ENCODE assay signal across 13 cellular contexts in the genomic region with DNA sequence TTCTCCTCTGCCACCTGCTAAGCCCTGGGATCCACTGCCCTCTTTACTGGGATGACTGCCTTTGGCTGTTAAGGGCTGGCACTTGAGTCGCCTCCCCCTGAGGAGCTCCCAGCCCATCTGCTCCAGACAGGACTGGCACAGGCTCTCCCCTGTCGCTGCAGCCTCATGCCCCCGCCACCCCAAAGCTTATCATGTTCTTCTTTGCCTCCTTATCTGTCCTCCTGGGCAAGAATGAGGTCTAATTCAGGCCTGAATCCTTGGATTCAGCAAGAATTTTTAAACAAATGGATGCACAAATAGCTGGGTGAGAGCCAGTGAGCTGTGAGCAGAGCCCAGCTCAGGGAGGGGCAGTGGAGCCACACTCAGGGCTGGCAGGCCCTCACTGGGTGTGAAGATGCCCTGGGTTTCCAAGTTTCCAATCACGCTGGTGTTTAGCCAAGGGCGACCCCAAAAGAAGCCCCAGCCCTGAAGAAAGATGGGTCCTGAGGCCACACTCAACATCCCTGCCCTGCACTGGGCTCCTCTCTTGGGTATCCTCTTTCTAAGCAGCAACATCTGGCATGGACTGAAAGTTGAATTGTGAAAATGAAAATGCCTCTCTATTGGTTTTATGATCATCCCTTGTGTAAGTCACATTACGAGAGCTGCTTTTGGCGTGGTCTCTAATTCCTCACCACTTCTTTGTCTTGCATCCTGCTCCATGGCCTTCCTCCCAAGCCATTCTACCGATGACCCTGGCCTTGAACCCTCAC.
DNase-seq lines count a peak whose midpoint lies in the region; ATAC-seq and TF ChIP-seq lines count a peak whose summit lies in the region.
"Had no signal": no experiment of that assay in that cellular context is flagged by ENCODE, and none has a peak within 500 bp of the region (broad histone marks: within the 10 kb centered on the region; RNA-seq: fewer than 3 reads in every experiment).

No MANE protein-coding gene starts in this region.

- peak; percentile 42 for ATAC-seq in GM21786 (IDR thresholded peaks at IDR 0.05; ENCODE audit: unreplicated experiment)
- ATAC-seq in activated CD8-positive, alpha-beta T cell treated with anti-CD3 and anti-CD28 coated beads, Interleukin-2, amount 10 ng/mL, durations not matched to agents 7 days and 5 days = no peak
- no peak for ATAC-seq in HG03280 (IDR thresholded peaks at IDR 0.05; ENCODE audit: unreplicated experiment)
- ATAC-seq: CD8-positive, alpha-beta T cell had no signal

- no peak overlapping the region for H3K4me3 Mint-ChIP-seq in neural crest cell
- H3K4me3 Mint-ChIP-seq in activated CD8-positive, alpha-beta T cell treated with anti-CD3 and anti-CD28 coated beads, Interleukin-2, amount 10 ng/mL, durations not matched to agents 7 days and 5 days = no peak overlapping the region
- H3K4me3 Mint-ChIP-seq: CD8-positive, alpha-beta T cell had no signal

- H3K9me3 Mint-ChIP-seq in neural crest cell = no peaks in the 10 kb centered on the region
- no peaks in the 10 kb centered on the region for H3K9me3 Mint-ChIP-seq in activated CD8-positive, alpha-beta T cell treated with anti-CD3 and anti-CD28 coated beads, Interleukin-2, amount 10 ng/mL, durations not matched to agents 7 days and 5 days (ENCODE audit: insufficient read depth)
- H3K9me3 Mint-ChIP-seq: CD8-positive, alpha-beta T cell had no signal

- H3K27me3 Mint-ChIP-seq in neural crest cell (ENCODE audit: low read depth) = no peaks in the 10 kb centered on the region
- peaks cover 4% of the 10 kb centered on the region for H3K27me3 Mint-ChIP-seq in activated CD8-positive, alpha-beta T cell treated with anti-CD3 and anti-CD28 coated beads, Interleukin-2, amount 10 ng/mL, durations not matched to agents 7 days and 5 days (ENCODE audit: low read depth)

- H3K4me1 Mint-ChIP-seq in neural crest cell = no peaks in the 10 kb centered on the region
- H3K4me1 Mint-ChIP-seq in activated CD8-positive, alpha-beta T cell treated with anti-CD3 and anti-CD28 coated beads, Interleukin-2, amount 10 ng/mL, durations not matched to agents 7 days and 5 days (ENCODE audit: low read depth) = peaks cover 12% of the 10 kb centered on the region

- no peak for TF ChIP-seq CTCF in GM13976 (IDR thresholded peaks at IDR 0.05; ENCODE audit: borderline replicate concordance, control extremely low read depth, extremely low read depth, insufficient read depth, missing control alignments)
- TF ChIP-seq CTCF in neural crest cell (conservative IDR thresholded peaks at IDR 0.05) = no peak

- POLR2A ChIA-PET in activated CD8-positive, alpha-beta T cell treated with anti-CD3 and anti-CD28 coated beads, Interleukin-2, amount 10 ng/mL, durations not matched to agents 7 days and 5 days (lab: Charles Lee) = no interaction called here

- H3K36me3 Mint-ChIP-seq in neural crest cell (ENCODE audit: low read depth) = no peaks in the 10 kb centered on the region
- H3K36me3 Mint-ChIP-seq in activated CD8-positive, alpha-beta T cell treated with anti-CD3 and anti-CD28 coated beads, Interleukin-2, amount 10 ng/mL, durations not matched to agents 7 days and 5 days (ENCODE audit: low read depth) = no peaks in the 10 kb centered on the region
- H3K36me3 Mint-ChIP-seq: CD8-positive, alpha-beta T cell had no signal

- DNase-seq in GM13976 (ENCODE audit: low spot score) = peak; percentile 9
- DNase-seq in cerebellar nuclear complex (lab: John Stamatoyannopoulos, UW) = peak; percentile 90 to 93
- no peak for DNase-seq in neural crest cell (ENCODE audit: low read depth, low spot score)
- DNase-seq in activated CD8-positive, alpha-beta T cell treated with anti-CD3 and anti-CD28 coated beads, Interleukin-2, amount 10 ng/mL, durations not matched to agents 7 days and 5 days = no peak
- DNase-seq in NCI-H2029 treated with DMSO at 0.1 percent for 48 hours (lab: John Stamatoyannopoulos, UW) = no peak
- DNase-seq: activated CD4-positive, alpha-beta T cell treated with anti-CD3 and anti-CD28 coated beads, Interleukin-2, amount 50 U/mL, for 48 hours; CD8-positive, alpha-beta T cell; colonic mucosa; mucosa of descending colon; pancreas; SK-N-SH had no signal

- CTCF ChIA-PET in activated CD8-positive, alpha-beta T cell treated with anti-CD3 and anti-CD28 coated beads, Interleukin-2, amount 10 ng/mL, durations not matched to agents 7 days and 5 days (lab: Charles Lee) = interaction anchor here (1.6 kb wide), 1 partner anchor 107 kb away, joined by 3 read pairs; no protein-coding TSS in a partner anchor

- in situ Hi-C loops in GM13976 (cut with MboI; ENCODE audit: low sequenced_read_pairs, unreplicated experiment) = no loop called here

- peak overlapping the region; percentile 30 for H3K27ac Mint-ChIP-seq in neural crest cell (ENCODE audit: unreplicated experiment)
- no peak overlapping the region for H3K27ac Mint-ChIP-seq in activated CD8-positive, alpha-beta T cell treated with anti-CD3 and anti-CD28 coated beads, Interleukin-2, amount 10 ng/mL, durations not matched to agents 7 days and 5 days
- H3K27ac Mint-ChIP-seq: CD8-positive, alpha-beta T cell had no signal

Comparison
In these comparisons a context has a peak if more than half of its experiments do, and no peak if none do; other contexts are left out.
1. DNase-seq: peak in GM13976 (single experiment) and cerebellar nuclear complex (2 of 2); none in neural crest cell (single experiment), activated CD8-positive, alpha-beta T cell treated with anti-CD3 and anti-CD28 coated beads, Interleukin-2, amount 10 ng/mL, durations not matched to agents 7 days and 5 days (single experiment) and NCI-H2029 treated with DMSO at 0.1 percent for 48 hours (single experiment).